10 cellular contexts compared by ENCODE assay signal in the genomic region with DNA sequence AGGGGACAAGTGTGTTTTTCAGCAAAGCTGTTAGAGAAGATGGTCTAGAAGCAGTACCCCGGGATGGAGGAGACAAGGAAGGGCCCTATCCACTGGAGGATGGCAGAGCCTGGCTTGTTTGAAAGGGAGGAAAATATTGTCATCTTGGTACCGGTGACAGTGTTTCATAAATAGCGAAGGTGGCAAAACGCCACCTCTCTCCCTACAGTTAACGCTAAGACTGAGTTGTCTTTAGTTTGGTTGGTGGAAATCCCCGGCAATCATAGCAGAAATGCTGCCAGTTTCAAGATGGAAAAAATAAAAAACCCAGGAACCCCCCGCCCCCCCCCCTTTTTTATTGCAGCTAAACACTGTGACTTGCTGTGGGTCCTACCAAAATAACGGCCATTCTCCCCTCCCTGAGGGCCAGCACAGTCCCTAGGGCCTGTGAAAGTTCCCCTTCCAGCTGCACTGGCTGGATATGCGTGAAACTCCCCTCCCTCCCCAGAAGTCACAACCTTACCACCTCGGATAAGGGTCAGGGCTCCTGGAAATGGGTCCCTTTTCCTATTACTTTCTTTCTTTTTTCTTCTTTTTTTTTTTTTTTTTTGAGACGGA. TPM values are rescaled to one million over a fixed set of nuclear protein-coding genes. Genes with fewer than 3 reads are reported as not detected.
A peak's percentile ranks its signal among the peaks of the same experiment; 100 is the strongest.
DNase-seq lines count a peak whose midpoint lies in the region; ATAC-seq, FAIRE-seq and TF ChIP-seq lines count a peak whose summit lies in the region.
"Had no signal": no experiment of that assay in that cellular context is flagged by ENCODE, and none has a peak within 500 bp of the region (broad histone marks: within the 10 kb centered on the region; RNA-seq: fewer than 3 reads in every experiment).

No MANE protein-coding gene starts in this region.

- BruUV-seq in K562 (replicated peaks; lab: Mats Ljungman, UMichigan) (no TSS peak), Calu3 (replicated peaks; lab: Mats Ljungman, UMichigan) (no TSS peak)

- WGBS in K562 (ENCODE audit: insufficient coverage, low coverage, missing lambda C conversion rate): 58% methylated on average over 10 of the region's 11 CpGs

- H3K4me3 ChIP-seq in HEK293 (ENCODE audit: low read depth, low read length): no peak overlapping the region
- no peak overlapping the region for H3K4me3 ChIP-seq in K562

- H3K9me3 ChIP-seq in HEK293 (ENCODE audit: control insufficient read depth, insufficient read depth, low read depth, low read length) (no peaks in the 10 kb centered on the region), K562 (replicated peaks; ENCODE audit: control insufficient read depth, insufficient read depth, low read depth, low read length) (no peaks in the 10 kb centered on the region)

- intact Hi-C loops in K562 (cut with micrococcal nuclease) (no loop called here), Calu3 (cut with micrococcal nuclease; ENCODE audit: unreplicated experiment) (no loop called here)

- H3K27me3 Mint-ChIP-seq in Calu3 (ENCODE audit: unreplicated experiment): peaks cover 72% of the 10 kb centered on the region

- H3K4me3 Mint-ChIP-seq in stimulated activated effector memory CD8-positive, alpha-beta T cell treated with anti-CD3 and anti-CD28 coated beads, Interleukin-12 subunit alpha, Interleukin-12 subunit beta, amount 100 ng/mL, for 72 hours: peak overlapping the region; percentile 97
- H3K4me3 Mint-ChIP-seq in Calu3 (ENCODE audit: low read depth, unreplicated experiment): no peak overlapping the region

- peaks cover 84% of the 10 kb centered on the region for H3K36me3 Mint-ChIP-seq in stimulated activated effector memory CD8-positive, alpha-beta T cell treated with anti-CD3 and anti-CD28 coated beads, Interleukin-12 subunit alpha, Interleukin-12 subunit beta, amount 100 ng/mL, for 72 hours
- H3K36me3 Mint-ChIP-seq in Calu3 (ENCODE audit: insufficient read depth, unreplicated experiment): no peaks in the 10 kb centered on the region

- H3K27ac Mint-ChIP-seq in stimulated activated effector memory CD8-positive, alpha-beta T cell treated with anti-CD3 and anti-CD28 coated beads, Interleukin-12 subunit alpha, Interleukin-12 subunit beta, amount 100 ng/mL, for 72 hours: peak overlapping the region; percentile 95
- no peak overlapping the region for H3K27ac Mint-ChIP-seq in Calu3 (ENCODE audit: unreplicated experiment)

- DNase-seq in activated CD4-positive, alpha-beta T cell treated with anti-CD3 and anti-CD28 coated beads for 48 hours: peak; percentile 69
- DNase-seq in K562 (ENCODE audit: extremely low read depth in 1 of 4, low spot score in 3 of 4) (peak in 2 of 4 experiments; percentile 40 to 54), ureter (ENCODE audit: low spot score) (no peak), H4 (ENCODE audit: low spot score) (no peak), Calu3 (no peak), NCI-H69 (lab: John Stamatoyannopoulos, UW) (no peak)
- peak; percentile 30 to 81 for DNase-seq in stimulated activated effector memory CD8-positive, alpha-beta T cell treated with anti-CD3 and anti-CD28 coated beads, Interleukin-12 subunit alpha, Interleukin-12 subunit beta, amount 100 ng/mL, for 72 hours (ENCODE audit: low spot score in 2 of 2)
- DNase-seq: cerebellar nuclear complex, NCI-H345 had no signal

- H4K20me1 ChIP-seq in K562 (replicated peaks; ENCODE audit: control insufficient read depth, insufficient read depth, low read length): no peaks in the 10 kb centered on the region

- TF ChIP-seq EP300 in K562 (IDR thresholded peaks at IDR 0.05; ENCODE audit: low read length): no peak

- H3K4me1 Mint-ChIP-seq in stimulated activated effector memory CD8-positive, alpha-beta T cell treated with anti-CD3 and anti-CD28 coated beads, Interleukin-12 subunit alpha, Interleukin-12 subunit beta, amount 100 ng/mL, for 72 hours: peaks cover 72% of the 10 kb centered on the region
- no peaks in the 10 kb centered on the region for H3K4me1 Mint-ChIP-seq in Calu3 (ENCODE audit: low read depth, unreplicated experiment)

- no peak overlapping the region for H2AFZ ChIP-seq in K562 (ENCODE audit: low read depth, low read length)

- H3K9me1 ChIP-seq in K562 (ENCODE audit: control insufficient read depth, insufficient read depth, low read length): no peaks in the 10 kb centered on the region

- TF ChIP-seq POLR2A in K562 (conservative IDR thresholded peaks at IDR 0.05): no peak

- no peak overlapping the region for H3K9ac ChIP-seq in K562 (ENCODE audit: insufficient read depth in 1 of 2, low read depth in 2 of 2, low read length in 2 of 2)

- peaks cover 2% of the 10 kb centered on the region; the same call in 1 of the 3 replicates for H3K79me2 ChIP-seq in K562 (ENCODE audit: control insufficient read depth, insufficient read depth, low read length)

- POLR2A ChIA-PET in HEK293 (lab: Yijun Ruan, JAX) (no interaction called here), K562 (lab: Yijun Ruan, JAX) (interaction anchor here (0.6 to 1.4 kb wide), 2 partner anchors 12 to 267 kb away, joined by 3 to 5 read pairs; no protein-coding TSS in a partner anchor)

- H3K27me3 ChIP-seq in K562 (ENCODE audit: control insufficient read depth in 2 of 2, insufficient read depth in 2 of 2, low read length in 2 of 2): peaks cover 6 to 9% of the 10 kb centered on the region in 2 experiments; a peak in 3 of 5 replicates

- in situ Hi-C loops in K562 (cut with MboI): no loop called here

- H3K36me3 ChIP-seq in HEK293 (ENCODE audit: control insufficient read depth in 2 of 2, insufficient read depth in 1 of 2, low read length in 2 of 2): no peaks in the 10 kb centered on the region
- no peaks in the 10 kb centered on the region for H3K36me3 ChIP-seq in K562 (ENCODE audit: control insufficient read depth, insufficient read depth, low read length)

- TF ChIP-seq CTCF in HEK293 (tag by site-specific recombination; IDR thresholded peaks at IDR 0.05) (no peak), K562 (IDR thresholded peaks at IDR 0.05 in 2 of 3, conservative IDR thresholded peaks at IDR 0.05 in 1 of 3; ENCODE audit: insufficient read depth in 2 of 3, low read depth in 1 of 3, low read length in 3 of 3) (no peak), Calu3 (IDR thresholded peaks at IDR 0.05; ENCODE audit: unreplicated experiment) (no peak)

- no peak for TF ChIP-seq RAD21 in K562 (CRISPR knock-in tag; conservative IDR thresholded peaks at IDR 0.05 in 1 of 2, IDR thresholded peaks at IDR 0.05 in 1 of 2)

- no peaks in the 10 kb centered on the region for H3K9me3 Mint-ChIP-seq in stimulated activated effector memory CD8-positive, alpha-beta T cell treated with anti-CD3 and anti-CD28 coated beads, Interleukin-12 subunit alpha, Interleukin-12 subunit beta, amount 100 ng/mL, for 72 hours
- no peaks in the 10 kb centered on the region for H3K9me3 Mint-ChIP-seq in Calu3 (ENCODE audit: low read depth, unreplicated experiment)

- no peak overlapping the region for H3K27ac ChIP-seq in HEK293 (ENCODE audit: extremely low read depth, low read depth, low read length)
- H3K27ac ChIP-seq in K562 (ENCODE audit: extremely low read depth, low read depth, low read length): no peak overlapping the region

- CTCF ChIA-PET in HEK293 (lab: Yijun Ruan, JAX) (interaction anchor here (1.0 kb wide), 1 partner anchor 40 kb away, joined by 3 read pairs; no protein-coding TSS in a partner anchor), K562 (lab: Yijun Ruan, JAX; ENCODE audit: low intra/inter-chr PET ratio) (no interaction called here), Calu3 (lab: Charles Lee) (interaction anchor here (0.7 kb wide), 2 partner anchors 160 to 1258 kb away, joined by 3 to 5 read pairs; no protein-coding TSS in a partner anchor)

- no peak for ATAC-seq in K562
- peak; percentile 75 for ATAC-seq in stimulated activated effector memory CD8-positive, alpha-beta T cell treated with anti-CD3 and anti-CD28 coated beads, Interleukin-12 subunit alpha, Interleukin-12 subunit beta, amount 100 ng/mL, for 72 hours

- H3K4me1 ChIP-seq in HEK293 (ENCODE audit: control insufficient read depth, insufficient read depth, low read length): 0 out of 2 replicates have a peak, but pooled peaks cover 2% of the 10 kb centered on the region
- peaks cover 27 to 52% of the 10 kb centered on the region in 2 experiments for H3K4me1 ChIP-seq in K562 (replicated peaks in 1 of 2; ENCODE audit: control insufficient read depth in 2 of 2, insufficient read depth in 2 of 2, low read length in 2 of 2)

- H3K4me2 ChIP-seq in K562 (ENCODE audit: insufficient read depth, low read length): no peak overlapping the region

- no peak for FAIRE-seq in K562 (lab: Jason Lieb, UNC)

TF ChIP-seq in HEK293, 187 proteins besides CTCF, POLR2A, EP300 and RAD21 (continues in another document):
- TF ChIP-seq ZNF394 (tag by site-specific recombination; IDR thresholded peaks at IDR 0.05; ENCODE audit: borderline replicate concordance): 0 out of 2 replicates have a peak, but pooled peaks have one; percentile 19

TF ChIP-seq in K562, 482 proteins besides CTCF, POLR2A, EP300 and RAD21 (continues in another document):
- no peak for TF ChIP-seq MTA3 (IDR thresholded peaks at IDR 0.05; ENCODE audit: borderline replicate concordance)
- no peak for TF ChIP-seq STAT5B (CRISPR knock-in tag; IDR thresholded peaks at IDR 0.05)
- no peak for TF ChIP-seq RBM22 (IDR thresholded peaks at IDR 0.05; ENCODE audit: low read depth, low read length, poor library complexity, severe bottlenecking)

RNA-seq across cellular contexts. Expression of a gene that starts 3.7 kb away (rescaled TPM):
- total RNA-seq in K562 (2011; cell fraction: chromatin; rRNA removed; ENCODE audit: low replicate concordance): 17.5 and 44.3 TPM in 2 replicates
- 32.4 and 33.3 TPM in 2 replicates for total RNA-seq in K562 (2011; cell fraction: nucleolus; rRNA removed)
- total RNA-seq in K562 (2011; cell fraction: nucleoplasm; rRNA removed): 16.6 and 20.1 TPM in 2 replicates
- 7.4 and 15.2 TPM in 2 replicates for total RNA-seq in K562 (2014; rRNA removed)
- total RNA-seq in K562 (2014; rRNA removed; fragmentation: Illumina TruSeq; extraction: Trizol): 4.4 and 5.1 TPM in 2 replicates
- total RNA-seq in K562 (2015; rRNA removed; fragmentation: Illumina TruSeq; extraction: Trizol): 7.2 and 8.2 TPM in 2 replicates
- 19.5 and 20.8 TPM in 2 replicates for total RNA-seq in K562 (2021)
- 5.6 and 14.8 TPM in 2 replicates for polyA plus RNA-seq in K562 (2011; rRNA removed)
- polyA plus RNA-seq in K562 (2011; cell fraction: cytosol; rRNA removed): 8.3 and 11.4 TPM in 2 replicates
- polyA plus RNA-seq in K562 (2011; cell fraction: nucleus; rRNA removed): 24.4 and 38.0 TPM in 2 replicates
- 11.3 and 21.5 TPM in 2 replicates for polyA plus RNA-seq in K562 (2012)
- 9.5 and 12.5 TPM in 2 replicates for polyA plus RNA-seq in K562 (2014; fragmentation: Illumina TruSeq; extraction: Trizol)
- polyA plus RNA-seq in K562 (2014; fragmentation: Nextera tagmentation; extraction: Ambion mirVana): 1 to 10 TPM; 1.8 to 2.0 TPM
- polyA plus RNA-seq in K562 (2014; rRNA removed): 10.8 and 11.1 TPM in 2 replicates
- polyA minus RNA-seq in K562 (2011; rRNA and poly(A)+ RNA removed): 5.2 and 8.9 TPM in 2 replicates
- 7.1 and 15.0 TPM in 2 replicates for polyA minus RNA-seq in K562 (2011; cell fraction: cytosol; rRNA and poly(A)+ RNA removed)
- polyA minus RNA-seq in K562 (2011; cell fraction: nucleus; rRNA and poly(A)+ RNA removed): 12.5 and 24.8 TPM in 2 replicates
- total RNA-seq in ureter: 7.7 TPM
- total RNA-seq in H4 (2014; rRNA removed; shearing (Covaris generic)): 2.3 and 3.1 TPM in 2 replicates
- total RNA-seq in Calu3 (2022): 2.2 and 2.6 TPM in 2 replicates

Comparison
In these comparisons a context has a peak if more than half of its experiments do, and no peak if none do; other contexts are left out.
1. DNase-seq: peak in activated CD4-positive, alpha-beta T cell treated with anti-CD3 and anti-CD28 coated beads for 48 hours (single experiment) and stimulated activated effector memory CD8-positive, alpha-beta T cell treated with anti-CD3 and anti-CD28 coated beads, Interleukin-12 subunit alpha, Interleukin-12 subunit beta, amount 100 ng/mL, for 72 hours (2 of 2); none in ureter (single experiment), H4 (single experiment), Calu3 (single experiment) and NCI-H69 (single experiment).